Comparison of ENCODE assay signal across 8 cellular contexts in the genomic region with DNA sequence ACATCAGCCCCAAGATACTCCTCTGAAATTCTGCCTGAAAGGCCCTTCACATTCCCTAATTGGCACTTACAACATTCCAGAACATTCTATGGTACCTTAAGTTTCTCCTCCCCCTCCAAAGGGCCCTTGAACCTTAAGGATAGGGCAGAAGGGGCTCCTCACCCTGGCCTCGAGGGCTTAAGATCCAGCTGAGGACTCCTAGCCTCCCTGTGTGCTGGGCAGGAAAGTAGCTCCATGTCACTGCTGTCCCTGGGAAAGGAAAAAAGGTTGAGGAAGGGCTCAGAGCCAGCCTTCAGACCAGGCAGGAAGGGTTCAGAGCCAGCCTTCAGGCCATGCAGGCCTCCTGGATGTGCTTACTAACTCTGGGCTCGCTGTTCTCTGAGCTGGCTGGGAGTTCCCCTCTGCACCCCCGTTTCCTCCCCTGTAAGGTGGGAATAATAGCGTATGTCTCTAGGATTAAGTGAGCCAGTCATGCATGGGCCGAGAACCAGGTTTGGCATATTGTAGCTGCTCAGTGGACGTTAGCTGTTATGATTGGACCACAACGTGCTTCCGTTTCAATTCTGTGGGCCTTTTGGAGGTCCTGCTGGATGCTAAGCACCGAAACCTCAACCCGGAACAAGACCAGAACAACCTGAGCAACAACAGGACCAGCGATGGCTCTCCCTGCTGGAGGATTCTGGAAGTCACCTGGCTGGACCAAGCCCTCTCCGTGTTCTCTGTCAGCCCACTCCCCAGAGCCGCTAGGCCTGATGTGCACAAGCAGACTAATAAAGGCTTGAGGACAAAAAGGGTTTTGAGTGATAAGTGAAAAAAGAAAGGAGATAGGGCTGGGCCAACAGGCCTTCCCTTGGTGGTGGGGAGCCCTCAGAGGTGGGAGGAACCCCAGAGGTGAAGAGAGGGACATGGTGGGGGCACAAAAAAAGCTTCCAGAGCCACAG. TPM values are rescaled to one million over a fixed set of nuclear protein-coding genes. Genes with fewer than 3 reads are reported as not detected.
A peak's percentile ranks its signal among the peaks of the same experiment; 100 is the strongest.
DNase-seq lines count a peak whose midpoint lies in the region; ATAC-seq and TF ChIP-seq lines count a peak whose summit lies in the region.

No MANE protein-coding gene starts in this region.

- WGBS in heart right ventricle, 2 donors, result 85% methylated on average over 13 of the region's 13 CpGs

- DNase-seq in heart right ventricle (no peak), cardiac septum (ENCODE audit: low spot score) (no peak), NT2/D1 (ENCODE audit: low read depth, low spot score) (no peak), NCI-H1417 (lab: John Stamatoyannopoulos, UW) (no peak), KBM-7 (no peak), activated gamma-delta T cell (lab: John Stamatoyannopoulos, UW) (no peak)

- peak overlapping the region in 1 of 10 donors; percentile 70 for H3K27ac ChIP-seq in heart right ventricle

- H3K9me3 ChIP-seq in heart right ventricle, result no peaks in the 10 kb centered on the region
- no peaks in the 10 kb centered on the region for H3K9me3 ChIP-seq in NT2/D1 (ENCODE audit: insufficient read depth, low read length)
- H3K9me3 ChIP-seq in iPS-18c (ENCODE audit: control insufficient read depth, insufficient read depth, low read length), result no peaks in the 10 kb centered on the region

- peaks cover 0 to 31% (median 20%) of the 10 kb centered on the region in 7 donors for H3K27me3 ChIP-seq in heart right ventricle
- H3K27me3 ChIP-seq in NT2/D1 (ENCODE audit: insufficient read depth, insufficient read length), result peaks cover 14% of the 10 kb centered on the region

- H3K36me3 ChIP-seq in heart right ventricle (peaks cover 0 to 13% (median 0%) of the 10 kb centered on the region in 9 donors), NT2/D1 (ENCODE audit: insufficient read depth, insufficient read length, low read length) (peaks cover 14% of the 10 kb centered on the region)

- peak overlapping the region; percentile 63 for H3K9ac ChIP-seq in NT2/D1 (ENCODE audit: insufficient read length, low read depth)

- intact Hi-C loops in heart right ventricle (cut with DNase I), result loop anchor here in 3 of 10 donors (1.0 to 5.0 kb wide), 2 partner anchors 19 to 97 kb away; no protein-coding TSS in a partner anchor
- intact Hi-C loops in cardiac septum (cut with DNase I), result no loop called here

- in situ Hi-C loops in KBM-7 (cut with MboI; ENCODE audit: low pct_unique_long_range_greater_than_20kb, low sequenced_read_pairs), result no loop called here

- H3K4me1 ChIP-seq in heart right ventricle (peaks cover 0 to 35% (median 8%) of the 10 kb centered on the region in 9 donors), NT2/D1 (ENCODE audit: insufficient read depth, insufficient read length) (peaks cover 38% of the 10 kb centered on the region)

- TF ChIP-seq CTCF in heart right ventricle (IDR thresholded peaks at IDR 0.05), result peak in 6 of 9 donors; percentile 9 to 20 (median 15)

- peak overlapping the region in 1 of 10 donors; percentile 42 for H3K4me3 ChIP-seq in heart right ventricle
- no peak overlapping the region for H3K4me3 ChIP-seq in NT2/D1 (ENCODE audit: insufficient read length, low read depth)
- peak overlapping the region; percentile 43; the same call in 1 of the 2 replicates for H3K4me3 ChIP-seq in iPS-18c (ENCODE audit: insufficient read depth, low read depth, low read length)

- ATAC-seq in heart right ventricle (no peak), HG02610 (IDR thresholded peaks at IDR 0.05; ENCODE audit: unreplicated experiment) (peak; percentile 53)

RNA-seq across cellular contexts. Expression of a gene that starts 1.0 kb away (rescaled TPM):
- 10 to 100 TPM in 3 of 10 donors, 1 to 10 TPM in 6, under 1 TPM in 1; 0.94 to 61.7 (median 2.7) TPM for total RNA-seq in heart right ventricle
- polyA plus RNA-seq in heart right ventricle, result 1 to 10 TPM in 1 of 2 donors, under 1 TPM in 1; 0.72 to 1.8 TPM
- 5.4 TPM for total RNA-seq in cardiac septum
